In genomic region chr5:61318374-61318773, GRCh38 we compare ENCODE assay signal across 17 cellular contexts. TPM values are rescaled to one million over a fixed set of nuclear protein-coding genes. Genes with fewer than 3 reads are reported as not detected.
DNase-seq lines count a peak whose midpoint lies in the region; ATAC-seq and TF ChIP-seq lines count a peak whose summit lies in the region.
"Had no signal": no experiment of that assay in that cellular context is flagged by ENCODE, and none has a peak within 500 bp of the region (broad histone marks: within the 10 kb centered on the region; RNA-seq: fewer than 3 reads in every experiment).

No MANE protein-coding gene starts in this region.

- no peak for DNase-seq in MM.1S
- no peak for DNase-seq in caudate nucleus (lab: John Stamatoyannopoulos, UW)
- no peak for DNase-seq in mesenchymal stem cell
- no peak for DNase-seq in thoracic aorta (ENCODE audit: low spot score)
- DNase-seq in AG20443 (ENCODE audit: low spot score), result no peak
- DNase-seq in DMS53 treated with DMSO at 0.1 percent for 48 hours (lab: John Stamatoyannopoulos, UW; ENCODE audit: unreplicated experiment), result no peak
- DNase-seq in GM13976 (ENCODE audit: low spot score), result no peak
- DNase-seq: CD4-positive, alpha-beta T cell; EL; NCI-H1105 treated with DMSO at 0.1 percent for 48 hours; NCI-H187 treated with DMSO at 0.1 percent for 48 hours; NCI-H226; NCI-H524 had no signal

- H3K9me3 ChIP-seq in MM.1S (replicated peaks; ENCODE audit: insufficient read depth, low read length), result no peaks in the 10 kb centered on the region
- H3K9me3 ChIP-seq in mesenchymal stem cell (ENCODE audit: control insufficient read depth, low read length), result no peaks in the 10 kb centered on the region
- H3K9me3 ChIP-seq in thoracic aorta, result no peaks in the 10 kb centered on the region
- H3K9me3 ChIP-seq: SJSA1 had no signal

- TF ChIP-seq CTCF in MM.1S (IDR thresholded peaks at IDR 0.05; ENCODE audit: low read length) (no peak), thoracic aorta (IDR thresholded peaks at IDR 0.05) (no peak), GM13976 (IDR thresholded peaks at IDR 0.05; ENCODE audit: borderline replicate concordance, control extremely low read depth, extremely low read depth, insufficient read depth, missing control alignments) (no peak)

- H3K27ac ChIP-seq in MM.1S (ENCODE audit: low read length), result peak overlapping the region; percentile 94; the same call in 1 of the 2 replicates
- H3K27ac ChIP-seq in caudate nucleus (ENCODE audit: low read depth, low read length), result peak overlapping the region; percentile 20
- H3K27ac ChIP-seq in mesenchymal stem cell (ENCODE audit: low read length, poor library complexity, severe bottlenecking), result no peak overlapping the region
- peak overlapping the region in 1 of 2 donors; percentile 5 for H3K27ac ChIP-seq in thoracic aorta
- H3K27ac ChIP-seq: SJSA1 had no signal

- H2AFZ ChIP-seq in MM.1S (ENCODE audit: low read length), result peak overlapping the region; percentile 68; the same call in 1 of the 2 replicates
- H2AFZ ChIP-seq in mesenchymal stem cell (ENCODE audit: low read depth, low read length), result no peak overlapping the region

- peaks cover 25% of the 10 kb centered on the region for H3F3A ChIP-seq in MM.1S (ENCODE audit: insufficient read depth, low read length)

- H3K18ac ChIP-seq in mesenchymal stem cell (ENCODE audit: low read depth in 1 of 2, low read length in 2 of 2), result no peak overlapping the region

- H3K27me3 ChIP-seq in MM.1S (replicated peaks; ENCODE audit: insufficient read depth, low read length), result no peaks in the 10 kb centered on the region
- H3K27me3 ChIP-seq in mesenchymal stem cell (ENCODE audit: control insufficient read depth in 1 of 2, insufficient read depth in 1 of 2, low read length in 2 of 2), result no peaks in the 10 kb centered on the region
- H3K27me3 ChIP-seq in thoracic aorta (replicated peaks; ENCODE audit: insufficient read depth), result no peaks in the 10 kb centered on the region
- H3K27me3 ChIP-seq: SJSA1 had no signal

- no peaks in the 10 kb centered on the region for H4K20me1 ChIP-seq in MM.1S (ENCODE audit: insufficient read depth, low read length)

- no peak overlapping the region for H2BK15ac ChIP-seq in mesenchymal stem cell (ENCODE audit: low read depth, poor library complexity, severe bottlenecking)

- H3K4me1 ChIP-seq in MM.1S (ENCODE audit: low read length) (peaks cover 23% of the 10 kb centered on the region), mesenchymal stem cell (ENCODE audit: control insufficient read depth, insufficient read depth, low read depth, low read length) (peaks cover 7% of the 10 kb centered on the region), thoracic aorta (ENCODE audit: control insufficient read depth in 1 of 2, low read depth in 2 of 2) (peaks cover 19 to 45% of the 10 kb centered on the region in 2 donors)

- peak overlapping the region in 1 of 2 experiments; percentile 75 for H2BK12ac ChIP-seq in mesenchymal stem cell (ENCODE audit: low read length in 2 of 2)

- H3K9me2 ChIP-seq in MM.1S (replicated peaks; ENCODE audit: insufficient read depth, low read length), result no peaks in the 10 kb centered on the region

- H3K36me3 ChIP-seq in MM.1S (replicated peaks; ENCODE audit: insufficient read depth, low read length) (no peaks in the 10 kb centered on the region), mesenchymal stem cell (ENCODE audit: control insufficient read depth in 1 of 2, insufficient read depth in 2 of 2, low read depth in 1 of 2, low read length in 2 of 2) (peaks cover 0 to 4% of the 10 kb centered on the region in 2 experiments), thoracic aorta (no peaks in the 10 kb centered on the region)
- H3K36me3 ChIP-seq: SJSA1 had no signal

- WGBS in mesenchymal stem cell, result 90% methylated on average over 4 of the region's 4 CpGs

- H3K23ac ChIP-seq in mesenchymal stem cell (ENCODE audit: low read length in 2 of 2), result no peak overlapping the region

- H3K14ac ChIP-seq in mesenchymal stem cell (ENCODE audit: low read length in 2 of 2), result no peak overlapping the region

- H3K4me2 ChIP-seq in MM.1S (ENCODE audit: low read depth, low read length) (peak overlapping the region; percentile 81; the same call in 1 of the 2 replicates), mesenchymal stem cell (ENCODE audit: low read length, poor library complexity, severe bottlenecking) (no peak overlapping the region)

- ATAC-seq in thoracic aorta (ENCODE audit: insufficient number of reproducible peaks, low FRiP score, low read depth) (peak; percentile 6), HG02763 (IDR thresholded peaks at IDR 0.05; ENCODE audit: unreplicated experiment) (no peak)
- ATAC-seq: K562, Panc1 had no signal

- no peak overlapping the region for H3K9ac ChIP-seq in MM.1S (ENCODE audit: low read length)
- no peak overlapping the region for H3K9ac ChIP-seq in mesenchymal stem cell (ENCODE audit: low read length)

- no peaks in the 10 kb centered on the region for H3K79me1 ChIP-seq in mesenchymal stem cell (replicated peaks; ENCODE audit: low read length, poor library complexity, severe bottlenecking)

- H2AK5ac ChIP-seq in mesenchymal stem cell (ENCODE audit: low read length, severe bottlenecking), result no peak overlapping the region

- H4K8ac ChIP-seq in mesenchymal stem cell (ENCODE audit: low read length), result peak overlapping the region; percentile 24

- peak overlapping the region in 1 of 2 experiments; percentile 38 for H3K4ac ChIP-seq in mesenchymal stem cell (ENCODE audit: low read depth in 1 of 2, low read length in 2 of 2)

- no peak overlapping the region for H2BK5ac ChIP-seq in mesenchymal stem cell (ENCODE audit: low read depth, low read length, poor library complexity, severe bottlenecking)

- in situ Hi-C loops in GM13976 (cut with MboI; ENCODE audit: low sequenced_read_pairs, unreplicated experiment), result no loop called here

- no peak overlapping the region for H3K4me3 ChIP-seq in MM.1S (ENCODE audit: low read length)
- no peak overlapping the region for H3K4me3 ChIP-seq in mesenchymal stem cell (ENCODE audit: insufficient read depth in 1 of 2, low read depth in 1 of 2, low read length in 2 of 2)
- no peak overlapping the region for H3K4me3 ChIP-seq in thoracic aorta
- H3K4me3 ChIP-seq: K562, SJSA1 had no signal

- H3K79me2 ChIP-seq in MM.1S (ENCODE audit: low read length), result no peaks in the 10 kb centered on the region

- peak overlapping the region; percentile 47 for H4K91ac ChIP-seq in mesenchymal stem cell (ENCODE audit: low read length)

- H2BK120ac ChIP-seq in mesenchymal stem cell (ENCODE audit: low read depth, low read length), result no peak overlapping the region

RNA-seq across cellular contexts. Expression of gene ZSWIM6, which starts 13.7 kb away (rescaled TPM):
- 12.1 TPM for polyA plus RNA-seq in mesenchymal stem cell (2013, experiment 1 of 2)
- 12.1 TPM for polyA plus RNA-seq in mesenchymal stem cell (2013, experiment 2 of 2)
- total RNA-seq in thoracic aorta, result 10 to 100 TPM; 10.6 to 18.8 TPM
